11 cellular contexts compared by ENCODE assay signal in genomic region chr7:41715000-41715399, GRCh38.
"Had no signal": no experiment of that assay in that cellular context is flagged by ENCODE, and none has a peak within 500 bp of the region (broad histone marks: within the 10 kb centered on the region; RNA-seq: fewer than 3 reads in every experiment).

No MANE protein-coding gene starts in this region.

- H2AFZ ChIP-seq: GM23248, GM23338 had no signal

- FAIRE-seq: H1, H54 had no signal

- H3K27ac Mint-ChIP-seq: GM23338, H9, HFFc6 had no signal

- H3K36me3 ChIP-seq: HAP-1 had no signal

- H3K4me2 ChIP-seq: GM23338 had no signal

- ATAC-seq: GM23338, HCT116 had no signal

- H3K27ac ChIP-seq: GM23248 had no signal

- H3K9me3 ChIP-seq: HAP-1 had no signal

- H3K4me1 ChIP-seq: HAP-1 had no signal

- H3K4me3 Mint-ChIP-seq: GM23338, H9, HFFc6 had no signal

- DNase-seq: GM23248, GOT3, H7, H9, HCEC 1CT, HFFc6 had no signal

- H3K4me3 ChIP-seq: GM23248, GM23338, HAP-1 had no signal

- H3K9me3 Mint-ChIP-seq: GM23338, H9, HFFc6 had no signal

- H3K9ac ChIP-seq: GM23248 had no signal
